In genomic region chr1:243848165-243849088, GRCh38 we compare ENCODE assay signal across 8 cellular contexts. TPM values are rescaled to one million over a fixed set of nuclear protein-coding genes. Genes with fewer than 3 reads are reported as not detected.
A peak's percentile ranks its signal among the peaks of the same experiment; 100 is the strongest.
DNase-seq lines count a peak whose midpoint lies in the region; ATAC-seq and TF ChIP-seq lines count a peak whose summit lies in the region.

No MANE protein-coding gene starts in this region.

- H3K27me3 ChIP-seq in A673 (replicated peaks; ENCODE audit: insufficient read depth, low read depth, low read length, poor library complexity), result peaks cover 5% of the 10 kb centered on the region
- no peaks in the 10 kb centered on the region for H3K27me3 ChIP-seq in breast epithelium
- H3K27me3 ChIP-seq in mucosa of rectum (ENCODE audit: control insufficient read depth in 2 of 2, insufficient read depth in 2 of 2, low read length in 2 of 2), result no peaks in the 10 kb centered on the region

- H3K4me1 ChIP-seq in A673 (ENCODE audit: insufficient read depth, low read length, poor library complexity, severe bottlenecking) (no peaks in the 10 kb centered on the region), breast epithelium (no peaks in the 10 kb centered on the region), mucosa of rectum (ENCODE audit: control insufficient read depth in 2 of 2, insufficient read depth in 2 of 2, low read length in 2 of 2) (peaks cover 2 to 7% of the 10 kb centered on the region in 2 donors)

- DNase-seq in A673 (ENCODE audit: low spot score), result no peak
- peak; percentile 25 for DNase-seq in HS-5 (ENCODE audit: low read depth)
- no peak for DNase-seq in breast epithelium (ENCODE audit: low spot score in 2 of 2)
- DNase-seq in NCI-H1048 (lab: John Stamatoyannopoulos, UW), result no peak
- no peak for DNase-seq in stimulated activated CD4-positive, alpha-beta T cell treated with anti-CD3 and anti-CD28 coated beads, Interleukin-12 subunit alpha, Interleukin-12 subunit beta, amount 100 ng/mL, for 4 hours

- TF ChIP-seq CTCF in A673 (conservative IDR thresholded peaks at IDR 0.05; ENCODE audit: low read depth, low read length), result no peak
- TF ChIP-seq CTCF in breast epithelium (IDR thresholded peaks at IDR 0.05), result no peak

- H3K9me3 ChIP-seq in A673 (ENCODE audit: low read depth, low read length, poor library complexity, severe bottlenecking) (no peaks in the 10 kb centered on the region), breast epithelium (no peaks in the 10 kb centered on the region), mucosa of rectum (ENCODE audit: control insufficient read depth in 2 of 2, low read length in 2 of 2) (no peaks in the 10 kb centered on the region)

- CTCF ChIA-PET in A673 (lab: Charles Lee), result no interaction called here

- POLR2A ChIA-PET in A673 (lab: Charles Lee; ENCODE audit: low non-redundant PET), result no interaction called here

- peak overlapping the region; percentile 34 to 66 for H3K9ac ChIP-seq in mucosa of rectum (ENCODE audit: low read depth in 1 of 2, low read length in 2 of 2)

- no peak for TF ChIP-seq POLR2A in breast epithelium (IDR thresholded peaks at IDR 0.05)
- TF ChIP-seq POLR2A in GM18505 (IDR thresholded peaks at IDR 0.05; ENCODE audit: borderline replicate concordance, extremely low read depth, insufficient read depth, insufficient read length), result no peak

- no peak for ATAC-seq in GM18505 (IDR thresholded peaks at IDR 0.05; ENCODE audit: unreplicated experiment)
- no peak for ATAC-seq in HG02610 (IDR thresholded peaks at IDR 0.05; ENCODE audit: unreplicated experiment)

- peak overlapping the region; percentile 50 for H3K4me3 ChIP-seq in A673 (ENCODE audit: low read depth, low read length, poor library complexity, severe bottlenecking)
- peak overlapping the region; percentile 85 to 96 (median 88) for H3K4me3 ChIP-seq in breast epithelium
- peak overlapping the region; percentile 57 to 62 for H3K4me3 ChIP-seq in mucosa of rectum (ENCODE audit: low read length in 2 of 2)

- H3K27ac ChIP-seq in A673 (ENCODE audit: low read depth, low read length, poor library complexity, severe bottlenecking) (no peak overlapping the region), breast epithelium (peak overlapping the region; percentile 95 to 98), mucosa of rectum (ENCODE audit: low read depth in 2 of 2, low read length in 2 of 2) (peak overlapping the region; percentile 74 to 82)

- intact Hi-C loops in A673 (cut with micrococcal nuclease; ENCODE audit: unreplicated experiment), result no loop called here
- intact Hi-C loops in breast epithelium (cut with DNase I; ENCODE audit: low total_unique reads), result no loop called here

- H3K36me3 ChIP-seq in A673 (ENCODE audit: insufficient read depth, low read length, poor library complexity, severe bottlenecking) (no peaks in the 10 kb centered on the region), breast epithelium (no peaks in the 10 kb centered on the region), mucosa of rectum (ENCODE audit: control insufficient read depth in 2 of 2, insufficient read depth in 2 of 2, low read length in 2 of 2) (no peaks in the 10 kb centered on the region)

- BruUV-seq in A673 (replicated peaks; lab: Mats Ljungman, UMichigan), result TSS peak; percentile 40

RNA-seq across cellular contexts. Expression of gene AKT3, which starts 1.6 kb away (rescaled TPM):
- total RNA-seq in A673 (2021) (14.4 and 17.2 TPM in 2 replicates), breast epithelium (10 to 100 TPM; 49.6 to 58.7 (median 58.7) TPM)
